In genomic region chr3:100641471-100642032, GRCh38 we compare ENCODE assay signal across 15 cellular contexts. TPM values are rescaled to one million over a fixed set of nuclear protein-coding genes. Genes with fewer than 3 reads are reported as not detected.
DNase-seq lines count a peak whose midpoint lies in the region; ATAC-seq and TF ChIP-seq lines count a peak whose summit lies in the region.
"Had no signal": no experiment of that assay in that cellular context is flagged by ENCODE, and none has a peak within 500 bp of the region (broad histone marks: within the 10 kb centered on the region; RNA-seq: fewer than 3 reads in every experiment).

No MANE protein-coding gene starts in this region.

- no peaks in the 10 kb centered on the region for H3K9me3 Mint-ChIP-seq in T-cell
- H3K9me3 Mint-ChIP-seq: activated T-helper 2 cell treated with anti-CD3 and anti-CD28 coated beads, Interferon-gamma antibody, Interleukin-2, Interleukin-4, amounts not matched to agents 10 μg/mL and 5 μg/mL and 100 μg/mL, durations not matched to agents 14 hours and 24 hours and 36 hours had no signal

- peak; percentile 73 for ATAC-seq in GM18520 (IDR thresholded peaks at IDR 0.05; ENCODE audit: unreplicated experiment)
- peak; percentile 92 for ATAC-seq in GM21786 (IDR thresholded peaks at IDR 0.05; ENCODE audit: unreplicated experiment)
- ATAC-seq in HG03442 (IDR thresholded peaks at IDR 0.05; ENCODE audit: unreplicated experiment), result peak; percentile 62
- ATAC-seq in T-cell (replicated peaks in 1 of 4), result no peak
- ATAC-seq: foreskin keratinocyte, sciatic nerve had no signal

- H3K9me2 ChIP-seq in SK-N-SH, result no peaks in the 10 kb centered on the region

- CTCF ChIA-PET in T-cell (lab: Charles Lee) (no interaction called here), SK-N-SH (lab: Yijun Ruan, JAX) (interaction anchor here (0.6 to 1.2 kb wide), 2 partner anchors 9 to 506 kb away, joined by 3 read pairs; no protein-coding TSS in a partner anchor)

- H2AFZ ChIP-seq in SK-N-SH (ENCODE audit: low read depth), result no peak overlapping the region

- TF ChIP-seq EP300 in SK-N-SH (IDR thresholded peaks at IDR 0.05; ENCODE audit: borderline replicate concordance in 1 of 2, low read depth in 1 of 2, low read length in 1 of 2), result no peak

- no peaks in the 10 kb centered on the region for H3K36me3 Mint-ChIP-seq in T-cell
- H3K36me3 Mint-ChIP-seq: CD4-positive, CD25-positive, alpha-beta regulatory T cell had no signal

- TF ChIP-seq CTCF in epithelial cell of proximal tubule (conservative IDR thresholded peaks at IDR 0.05; ENCODE audit: low read depth, low read length) (no peak), SK-N-SH (IDR thresholded peaks at IDR 0.05) (no peak)

- TF ChIP-seq RAD21 in SK-N-SH (IDR thresholded peaks at IDR 0.05; ENCODE audit: low read length), result no peak

- H3K4me1 Mint-ChIP-seq in T-cell, result no peaks in the 10 kb centered on the region
- H3K4me1 Mint-ChIP-seq: CD4-positive, CD25-positive, alpha-beta regulatory T cell had no signal

- no peaks in the 10 kb centered on the region for H3K36me3 ChIP-seq in SK-N-SH (replicated peaks in 1 of 2; ENCODE audit: control insufficient read depth in 1 of 2, insufficient read depth in 2 of 2, low read length in 1 of 2)

- DNase-seq in epithelial cell of proximal tubule (ENCODE audit: low read depth) (peak; percentile 42), caudate nucleus (lab: John Stamatoyannopoulos, UW) (no peak), T-cell (no peak), SK-N-SH (no peak)
- no peak for DNase-seq in effector CD4-positive, alpha-beta T cell
- DNase-seq: CD4-positive, CD25-positive, alpha-beta regulatory T cell; foreskin keratinocyte; NCI-H1048 had no signal

- peaks cover 4% of the 10 kb centered on the region for H3F3A ChIP-seq in SK-N-SH (replicated peaks; ENCODE audit: insufficient read depth)

- no peaks in the 10 kb centered on the region for H3K79me2 ChIP-seq in SK-N-SH (ENCODE audit: insufficient read depth)

- H3K9me3 ChIP-seq in SK-N-SH, result no peaks in the 10 kb centered on the region

- no peaks in the 10 kb centered on the region for H3K4me1 ChIP-seq in SK-N-SH (ENCODE audit: control insufficient read depth in 1 of 2, insufficient read depth in 2 of 2, low read depth in 1 of 2, low read length in 1 of 2)
- H3K4me1 ChIP-seq: foreskin keratinocyte had no signal

- POLR2A ChIA-PET in T-cell (lab: Charles Lee) (interaction anchor here (0.5 to 0.6 kb wide), 2 partner anchors 62 to 70 kb away, joined by 3 read pairs; no protein-coding TSS in a partner anchor), SK-N-SH (lab: Yijun Ruan, JAX) (no interaction called here)

- no peaks in the 10 kb centered on the region for H4K20me1 ChIP-seq in SK-N-SH (ENCODE audit: insufficient read depth)

- no peak overlapping the region for H3K27ac Mint-ChIP-seq in T-cell
- H3K27ac Mint-ChIP-seq: activated T-helper 2 cell treated with anti-CD3 and anti-CD28 coated beads, Interferon-gamma antibody, Interleukin-2, Interleukin-4, amounts not matched to agents 10 μg/mL and 5 μg/mL and 100 μg/mL, durations not matched to agents 14 hours and 24 hours and 36 hours; CD4-positive, CD25-positive, alpha-beta regulatory T cell had no signal

- no peak overlapping the region for H3K9ac ChIP-seq in SK-N-SH

- H3K4me3 Mint-ChIP-seq in T-cell, result no peak overlapping the region
- H3K4me3 Mint-ChIP-seq: CD4-positive, CD25-positive, alpha-beta regulatory T cell had no signal

- H3K27me3 Mint-ChIP-seq in T-cell, result peaks cover 5 to 13% of the 10 kb centered on the region in 2 donors

- H3K27me3 ChIP-seq in SK-N-SH (ENCODE audit: insufficient read depth), result no peaks in the 10 kb centered on the region
- H3K27me3 ChIP-seq: foreskin keratinocyte had no signal

- H3K27ac ChIP-seq in caudate nucleus (ENCODE audit: low read depth, low read length), result no peak overlapping the region
- H3K27ac ChIP-seq in SK-N-SH (ENCODE audit: low read depth in 2 of 2, low read length in 1 of 2), result no peak overlapping the region
- H3K27ac ChIP-seq: foreskin keratinocyte had no signal

- H3K4me2 ChIP-seq in SK-N-SH, result no peak overlapping the region

- H3K4me3 ChIP-seq in epithelial cell of proximal tubule (ENCODE audit: low read depth, low read length) (no peak overlapping the region), SK-N-SH (ENCODE audit: low read depth in 2 of 2, low read length in 1 of 2) (no peak overlapping the region)

- 77% methylated on average over 3 of the region's 3 CpGs for WGBS in SK-N-SH (ENCODE audit: low lambda C conversion rate)

TF ChIP-seq in SK-N-SH, 30 proteins besides CTCF, POLR2A, EP300 and RAD21:
- TF ChIP-seq ELF1 (IDR thresholded peaks at IDR 0.05) (no peak), MEF2A (IDR thresholded peaks at IDR 0.05; ENCODE audit: borderline replicate concordance, low read depth) (no peak), JUND (IDR thresholded peaks at IDR 0.05) (no peak), REST (IDR thresholded peaks at IDR 0.05; ENCODE audit: low read depth, low read length) (no peak), MXI1 (IDR thresholded peaks at IDR 0.05; ENCODE audit: low read depth, low read length) (no peak), EZH2phosphoT487 (IDR thresholded peaks at IDR 0.05; ENCODE audit: borderline replicate concordance, low read depth) (no peak), CHD2 (IDR thresholded peaks at IDR 0.05; ENCODE audit: low read length, partially characterized antibody) (no peak), NFIC (IDR thresholded peaks at IDR 0.05; ENCODE audit: borderline replicate concordance) (no peak), USF1 (IDR thresholded peaks at IDR 0.05; ENCODE audit: borderline replicate concordance, low read depth) (no peak), FOXJ3 (CRISPR knock-in tag; IDR thresholded peaks at IDR 0.05) (no peak), SMC3 (IDR thresholded peaks at IDR 0.05; ENCODE audit: low read depth, low read length) (no peak), TCF12 (IDR thresholded peaks at IDR 0.05) (no peak), SIN3A (IDR thresholded peaks at IDR 0.05; ENCODE audit: borderline replicate concordance, low read depth, low read length) (no peak)

RNA-seq across cellular contexts. Expression of gene ADGRG7, which starts 32.2 kb away (rescaled TPM):
- total RNA-seq in epithelial cell of proximal tubule (not detected in 2 replicates), T-cell (not detected)
- not detected in 2 replicates for polyA plus RNA-seq in SK-N-SH (2012; rRNA removed)
- 0.01 TPM in 1 of 2 replicates, not detected in the other for polyA plus RNA-seq in SK-N-SH (2012; cell fraction: cytosol; rRNA removed)
- polyA plus RNA-seq in SK-N-SH (2012; cell fraction: nucleus; rRNA removed), result not detected in 2 replicates
- total RNA-seq: activated T-helper 2 cell treated with anti-CD3 and anti-CD28 coated beads, Interferon-gamma antibody, Interleukin-2, Interleukin-4, amounts not matched to agents 10 μg/mL and 5 μg/mL and 100 μg/mL, durations not matched to agents 14 hours and 24 hours and 36 hours; CD4-positive, CD25-positive, alpha-beta regulatory T cell; foreskin keratinocyte; lower leg skin; OCI-LY7; sciatic nerve had no signal
- polyA plus RNA-seq: CD4-positive, CD25-positive, alpha-beta regulatory T cell; foreskin keratinocyte had no signal

Comparison
In these comparisons a context has a peak if more than half of its experiments do, and no peak if none do; other contexts are left out.
1. ATAC-seq: peak in GM18520 (single experiment), GM21786 (single experiment) and HG03442 (single experiment); none in T-cell (0 of 4).